ENCODE assay signal across 15 cellular contexts in the genomic region with DNA sequence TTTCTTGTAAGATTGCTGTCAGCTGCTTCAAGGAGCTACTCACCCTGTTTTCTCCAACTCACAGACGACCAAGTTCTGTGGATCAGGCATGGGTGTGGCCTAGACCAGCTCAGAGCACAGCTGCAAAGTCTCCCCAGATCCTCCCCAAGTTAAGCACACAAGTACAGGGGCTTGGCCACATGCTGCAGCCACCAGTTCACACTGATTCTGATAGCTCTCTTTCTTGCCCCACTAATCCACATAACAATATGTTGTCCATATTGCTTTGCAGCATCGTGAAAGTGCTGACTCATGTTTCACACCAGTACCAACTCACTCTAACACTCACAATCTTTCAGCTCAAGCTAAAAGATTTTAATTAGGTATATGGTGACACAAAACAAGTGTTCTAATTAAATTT.
DNase-seq lines count a peak whose midpoint lies in the region; ATAC-seq and TF ChIP-seq lines count a peak whose summit lies in the region.
"Had no signal": no experiment of that assay in that cellular context is flagged by ENCODE, and none has a peak within 500 bp of the region (broad histone marks: within the 10 kb centered on the region; RNA-seq: fewer than 3 reads in every experiment).

No MANE protein-coding gene starts in this region.

- H3K36me3 Mint-ChIP-seq in activated naive CD4-positive, alpha-beta T cell treated with anti-CD3 and anti-CD28 coated beads, Interleukin-2, amount 50 U/mL, for 24 hours, result peaks cover 1% of the 10 kb centered on the region

- peak overlapping the region; percentile 42 for H2AFZ ChIP-seq in fibroblast of lung (ENCODE audit: low read length)

- H3K27ac ChIP-seq in fibroblast of lung (ENCODE audit: insufficient read depth, low read length), result no peak overlapping the region
- H3K27ac ChIP-seq in colonic mucosa, result no peak overlapping the region
- H3K27ac ChIP-seq: esophagus muscularis mucosa had no signal

- no peaks in the 10 kb centered on the region for H3K27me3 Mint-ChIP-seq in activated naive CD4-positive, alpha-beta T cell treated with anti-CD3 and anti-CD28 coated beads, Interleukin-2, amount 50 U/mL, for 24 hours

- H4K20me1 ChIP-seq in fibroblast of lung (ENCODE audit: control insufficient read depth, extremely low read depth, insufficient read depth, low read length), result no peaks in the 10 kb centered on the region

- intact Hi-C loops in colonic mucosa (cut with DNase I), result no loop called here

- peaks cover 25% of the 10 kb centered on the region for H3K4me1 Mint-ChIP-seq in activated naive CD4-positive, alpha-beta T cell treated with anti-CD3 and anti-CD28 coated beads, Interleukin-2, amount 50 U/mL, for 24 hours

- H3K9me3 ChIP-seq in fibroblast of lung (ENCODE audit: control insufficient read depth, insufficient read depth, low read depth, low read length) (no peaks in the 10 kb centered on the region), colonic mucosa (no peaks in the 10 kb centered on the region)
- H3K9me3 ChIP-seq: BE2C, esophagus muscularis mucosa had no signal

- no peak for ATAC-seq in GM21528 (IDR thresholded peaks at IDR 0.05; ENCODE audit: low FRiP score, unreplicated experiment)

- H3K36me3 ChIP-seq in fibroblast of lung (ENCODE audit: control insufficient read depth, insufficient read depth, low read length) (no peaks in the 10 kb centered on the region), colonic mucosa (no peaks in the 10 kb centered on the region)
- H3K36me3 ChIP-seq: BE2C, esophagus muscularis mucosa had no signal

- no peak overlapping the region for H3K4me2 ChIP-seq in fibroblast of lung (ENCODE audit: extremely low read depth, insufficient read depth, low read length)

- H3K9ac ChIP-seq in fibroblast of lung (ENCODE audit: insufficient read depth, low read length), result no peak overlapping the region
- H3K9ac ChIP-seq in colonic mucosa (ENCODE audit: low read depth in 2 of 2, low read length in 2 of 2), result no peak overlapping the region

- H3K79me2 ChIP-seq in fibroblast of lung (ENCODE audit: control insufficient read depth, insufficient read depth, low read length), result no peaks in the 10 kb centered on the region

- no peak overlapping the region for H3K4me3 Mint-ChIP-seq in activated naive CD4-positive, alpha-beta T cell treated with anti-CD3 and anti-CD28 coated beads, Interleukin-2, amount 50 U/mL, for 24 hours

- DNase-seq in activated naive CD4-positive, alpha-beta T cell treated with Interleukin-2 at 50 U/mL for 16 hours, result no peak
- DNase-seq in OCI-M1 (lab: John Stamatoyannopoulos, UW) (peak; percentile 74), fibroblast of lung (ENCODE audit: low read depth in 2 of 2) (peak; percentile 14 to 45), skeletal muscle cell (ENCODE audit: low read depth) (peak; percentile 1), HPDE6-E6E7 (ENCODE audit: extremely low spot score) (no peak), colonic mucosa (no peak)
- DNase-seq: BE2C; central memory CD4-positive, alpha-beta T cell; GF-D8; kidney glomerular epithelial cell; NCI-H187; T-helper 9 cell had no signal

- no peaks in the 10 kb centered on the region for H3K4me1 ChIP-seq in fibroblast of lung (ENCODE audit: control insufficient read depth, extremely low read depth, insufficient read depth, low read length)
- H3K4me1 ChIP-seq in colonic mucosa, result no peaks in the 10 kb centered on the region
- H3K4me1 ChIP-seq: BE2C had no signal

- peak overlapping the region; percentile 3 for H3K27ac Mint-ChIP-seq in activated naive CD4-positive, alpha-beta T cell treated with anti-CD3 and anti-CD28 coated beads, Interleukin-2, amount 50 U/mL, for 24 hours

- H3K4me3 ChIP-seq in fibroblast of lung (replicated peaks in 1 of 4; ENCODE audit: control extremely low read depth in 1 of 4, insufficient read depth in 1 of 4, low read depth in 3 of 4, low read length in 4 of 4) (no peak overlapping the region), skeletal muscle cell (ENCODE audit: low read depth, low read length) (no peak overlapping the region), colonic mucosa (no peak overlapping the region)
- H3K4me3 ChIP-seq: esophagus muscularis mucosa had no signal

- TF ChIP-seq CTCF in fibroblast of lung (conservative IDR thresholded peaks at IDR 0.05 in 1 of 2, IDR thresholded peaks at IDR 0.05 in 1 of 2; ENCODE audit: low read depth in 1 of 2, low read length in 2 of 2), result no peak
- no peak for TF ChIP-seq CTCF in colonic mucosa (IDR thresholded peaks at IDR 0.05)

- no peaks in the 10 kb centered on the region for H3K9me3 Mint-ChIP-seq in activated naive CD4-positive, alpha-beta T cell treated with anti-CD3 and anti-CD28 coated beads, Interleukin-2, amount 50 U/mL, for 24 hours

- no peaks in the 10 kb centered on the region for H3K27me3 ChIP-seq in fibroblast of lung (ENCODE audit: control insufficient read depth, insufficient read depth, low read length)
- no peaks in the 10 kb centered on the region for H3K27me3 ChIP-seq in colonic mucosa
- H3K27me3 ChIP-seq: BE2C, esophagus muscularis mucosa had no signal

Comparison
In these comparisons a context has a peak if more than half of its experiments do, and no peak if none do; other contexts are left out.
1. DNase-seq: peak in OCI-M1 (single experiment), fibroblast of lung (2 of 2) and skeletal muscle cell (single experiment); none in activated naive CD4-positive, alpha-beta T cell treated with Interleukin-2 at 50 U/mL for 16 hours (single experiment), HPDE6-E6E7 (single experiment) and colonic mucosa (single experiment).